In the genomic region with DNA sequence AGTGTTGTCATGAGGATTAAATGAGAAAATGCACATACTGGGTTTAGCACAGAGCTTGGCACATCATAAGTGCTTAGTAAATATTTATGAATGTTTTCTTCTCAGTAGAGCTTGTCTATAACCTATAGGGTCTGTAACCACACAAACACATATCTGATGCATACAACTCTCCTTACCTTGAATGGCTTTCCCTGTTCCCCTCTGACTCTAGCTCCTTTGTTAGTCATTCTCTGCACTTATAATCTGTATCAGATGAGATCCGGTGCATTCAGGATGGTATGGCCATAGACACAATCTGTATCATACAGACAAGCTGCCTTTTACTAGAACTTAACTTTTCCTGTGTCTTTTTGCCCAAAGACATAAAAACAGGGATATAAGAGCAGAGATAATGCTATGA, we compare ENCODE assay signal across 2 cellular contexts.
A peak's percentile ranks its signal among the peaks of the same experiment; 100 is the strongest.
TF ChIP-seq lines count a peak whose summit lies in the region.

No MANE protein-coding gene starts in this region.

TF ChIP-seq in K562, 482 proteins besides CTCF, POLR2A, EP300 and RAD21 (continues in another document):
- TF ChIP-seq NFIX (CRISPR knock-in tag; IDR thresholded peaks at IDR 0.05; ENCODE audit: low read depth) (no peak), RBM22 (IDR thresholded peaks at IDR 0.05; ENCODE audit: low read depth, low read length, poor library complexity, severe bottlenecking) (no peak), TBL1XR1 (IDR thresholded peaks at IDR 0.05; ENCODE audit: low read length in 2 of 2) (no peak), NFE2L1 (tag; IDR thresholded peaks at IDR 0.05; ENCODE audit: borderline replicate concordance, low read depth) (no peak), SAFB2 (IDR thresholded peaks at IDR 0.05; ENCODE audit: borderline replicate concordance, low read depth, low read length, severe bottlenecking) (no peak), SMAD4 (CRISPR knock-in tag; conservative IDR thresholded peaks at IDR 0.05) (no peak), TEAD4 (IDR thresholded peaks at IDR 0.05; ENCODE audit: low read length) (0 out of 2 replicates have a peak, but pooled peaks have one; percentile 5), TEAD4 (CRISPR knock-in tag; IDR thresholded peaks at IDR 0.05; ENCODE audit: borderline replicate concordance) (no peak), CREM (IDR thresholded peaks at IDR 0.05; ENCODE audit: low read depth) (0 out of 2 replicates have a peak, but pooled peaks have one; percentile 3), ZBTB26 (CRISPR knock-in tag; IDR thresholded peaks at IDR 0.05) (no peak), ZNF165 (CRISPR knock-in tag; IDR thresholded peaks at IDR 0.05; ENCODE audit: borderline replicate concordance) (no peak), NR2C2 (CRISPR knock-in tag; IDR thresholded peaks at IDR 0.05) (no peak), NR2C2 (tag; IDR thresholded peaks at IDR 0.05) (no peak), ZKSCAN1 (IDR thresholded peaks at IDR 0.05; ENCODE audit: low read depth, low read length) (no peak), MBD1 (CRISPR knock-in tag; IDR thresholded peaks at IDR 0.05) (no peak), ETV1 (tag; conservative IDR thresholded peaks at IDR 0.05; ENCODE audit: low read depth) (0 out of 2 replicates have a peak, but pooled peaks have one; percentile 7), XRCC3 (IDR thresholded peaks at IDR 0.05) (no peak), TCF15 (CRISPR knock-in tag; IDR thresholded peaks at IDR 0.05) (no peak), ZNF174 (CRISPR knock-in tag; IDR thresholded peaks at IDR 0.05) (no peak), MBD2 (IDR thresholded peaks at IDR 0.05; ENCODE audit: borderline replicate concordance, low read depth) (no peak), CTCFL (IDR thresholded peaks at IDR 0.05; ENCODE audit: borderline replicate concordance, insufficient read depth, low read depth, low read length, poor library complexity, severe bottlenecking) (no peak)
- TF ChIP-seq, protein P1, sequence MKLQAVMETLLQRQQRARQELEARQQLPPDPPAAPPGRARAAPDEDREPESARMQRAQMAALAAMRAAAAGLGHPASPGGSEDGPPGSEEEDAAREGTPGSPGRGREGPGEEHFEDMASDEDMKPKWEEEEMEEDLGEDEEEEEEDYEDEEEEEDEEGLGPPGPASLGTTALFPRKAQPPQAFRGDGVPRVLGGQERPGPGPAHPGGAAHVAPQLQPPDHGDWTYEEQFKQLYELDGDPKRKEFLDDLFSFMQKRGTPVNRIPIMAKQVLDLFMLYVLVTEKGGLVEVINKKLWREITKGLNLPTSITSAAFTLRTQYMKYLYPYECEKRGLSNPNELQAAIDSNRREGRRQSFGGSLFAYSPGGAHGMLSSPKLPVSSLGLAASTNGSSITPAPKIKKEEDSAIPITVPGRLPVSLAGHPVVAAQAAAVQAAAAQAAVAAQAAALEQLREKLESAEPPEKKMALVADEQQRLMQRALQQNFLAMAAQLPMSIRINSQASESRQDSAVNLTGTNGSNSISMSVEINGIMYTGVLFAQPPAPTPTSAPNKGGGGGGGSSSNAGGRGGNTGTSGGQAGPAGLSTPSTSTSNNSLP (IDR thresholded peaks at IDR 0.05; ENCODE audit: borderline replicate concordance, low read depth, low read length): peak; percentile 63; the same call in 1 of the 2 replicates
- TF ChIP-seq, protein P2, sequence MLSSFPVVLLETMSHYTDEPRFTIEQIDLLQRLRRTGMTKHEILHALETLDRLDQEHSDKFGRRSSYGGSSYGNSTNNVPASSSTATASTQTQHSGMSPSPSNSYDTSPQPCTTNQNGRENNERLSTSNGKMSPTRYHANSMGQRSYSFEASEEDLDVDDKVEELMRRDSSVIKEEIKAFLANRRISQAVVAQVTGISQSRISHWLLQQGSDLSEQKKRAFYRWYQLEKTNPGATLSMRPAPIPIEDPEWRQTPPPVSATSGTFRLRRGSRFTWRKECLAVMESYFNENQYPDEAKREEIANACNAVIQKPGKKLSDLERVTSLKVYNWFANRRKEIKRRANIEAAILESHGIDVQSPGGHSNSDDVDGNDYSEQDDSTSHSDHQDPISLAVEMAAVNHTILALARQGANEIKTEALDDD (IDR thresholded peaks at IDR 0.05): peak; percentile 69; the same call in 1 of the 2 replicates

TF ChIP-seq in HepG2, 621 proteins besides CTCF, POLR2A, EP300 and RAD21:
- TF ChIP-seq MYC (CRISPR knock-in tag; IDR thresholded peaks at IDR 0.05; ENCODE audit: borderline replicate concordance) (no peak), KAT2B (IDR thresholded peaks at IDR 0.05; ENCODE audit: borderline replicate concordance, low read depth, low read length) (no peak), ZBTB3 (CRISPR knock-in tag; IDR thresholded peaks at IDR 0.05; ENCODE audit: borderline replicate concordance, low read depth) (no peak), DRAP1 (CRISPR knock-in tag; IDR thresholded peaks at IDR 0.05) (no peak), MNT (IDR thresholded peaks at IDR 0.05) (no peak), ZNF792 (CRISPR knock-in tag; IDR thresholded peaks at IDR 0.05) (no peak), ZNF841 (CRISPR knock-in tag; IDR thresholded peaks at IDR 0.05; ENCODE audit: borderline replicate concordance) (no peak), TBL1XR1 (IDR thresholded peaks at IDR 0.05; ENCODE audit: borderline replicate concordance, low read length, partially characterized antibody) (no peak), NR2F2 (IDR thresholded peaks at IDR 0.05; ENCODE audit: borderline replicate concordance, low read depth) (no peak)
- TF ChIP-seq, protein P3, sequence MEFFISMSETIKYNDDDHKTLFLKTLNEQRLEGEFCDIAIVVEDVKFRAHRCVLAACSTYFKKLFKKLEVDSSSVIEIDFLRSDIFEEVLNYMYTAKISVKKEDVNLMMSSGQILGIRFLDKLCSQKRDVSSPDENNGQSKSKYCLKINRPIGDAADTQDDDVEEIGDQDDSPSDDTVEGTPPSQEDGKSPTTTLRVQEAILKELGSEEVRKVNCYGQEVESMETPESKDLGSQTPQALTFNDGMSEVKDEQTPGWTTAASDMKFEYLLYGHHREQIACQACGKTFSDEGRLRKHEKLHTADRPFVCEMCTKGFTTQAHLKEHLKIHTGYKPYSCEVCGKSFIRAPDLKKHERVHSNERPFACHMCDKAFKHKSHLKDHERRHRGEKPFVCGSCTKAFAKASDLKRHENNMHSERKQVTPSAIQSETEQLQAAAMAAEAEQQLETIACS (CRISPR knock-in tag; IDR thresholded peaks at IDR 0.05): no peak
- TF ChIP-seq, protein P4, sequence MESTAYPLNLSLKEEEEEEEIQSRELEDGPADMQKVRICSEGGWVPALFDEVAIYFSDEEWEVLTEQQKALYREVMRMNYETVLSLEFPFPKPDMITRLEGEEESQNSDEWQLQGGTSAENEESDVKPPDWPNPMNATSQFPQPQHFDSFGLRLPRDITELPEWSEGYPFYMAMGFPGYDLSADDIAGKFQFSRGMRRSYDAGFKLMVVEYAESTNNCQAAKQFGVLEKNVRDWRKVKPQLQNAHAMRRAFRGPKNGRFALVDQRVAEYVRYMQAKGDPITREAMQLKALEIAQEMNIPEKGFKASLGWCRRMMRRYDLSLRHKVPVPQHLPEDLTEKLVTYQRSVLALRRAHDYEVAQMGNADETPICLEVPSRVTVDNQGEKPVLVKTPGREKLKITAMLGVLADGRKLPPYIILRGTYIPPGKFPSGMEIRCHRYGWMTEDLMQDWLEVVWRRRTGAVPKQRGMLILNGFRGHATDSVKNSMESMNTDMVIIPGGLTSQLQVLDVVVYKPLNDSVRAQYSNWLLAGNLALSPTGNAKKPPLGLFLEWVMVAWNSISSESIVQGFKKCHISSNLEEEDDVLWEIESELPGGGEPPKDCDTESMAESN (CRISPR knock-in tag; conservative IDR thresholded peaks at IDR 0.05): no peak
